26 cellular contexts compared by ENCODE assay signal in the genomic region with DNA sequence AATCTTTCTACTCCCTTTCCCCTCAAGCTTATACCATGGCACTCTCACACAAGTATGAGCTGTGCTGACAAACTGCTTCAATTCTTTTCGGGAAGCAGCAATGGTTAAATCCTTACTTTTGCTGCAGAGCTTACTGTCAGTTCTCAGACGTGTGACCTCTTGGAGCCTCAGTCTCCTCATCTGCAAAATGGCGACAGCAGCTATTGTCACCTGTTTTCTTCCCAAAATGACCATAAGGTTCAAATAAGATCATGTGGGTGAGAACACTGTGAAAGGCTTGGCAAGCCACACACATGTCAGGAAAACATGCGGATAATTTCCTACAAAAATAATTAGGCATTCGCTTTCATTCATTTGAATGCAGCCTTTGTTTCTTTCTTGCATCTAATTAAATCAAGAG.
"Had no signal": no experiment of that assay in that cellular context is flagged by ENCODE, and none has a peak within 500 bp of the region (broad histone marks: within the 10 kb centered on the region; RNA-seq: fewer than 3 reads in every experiment).

No MANE protein-coding gene starts in this region.

- H3K27ac ChIP-seq: coronary artery, epithelial cell of prostate, foreskin keratinocyte, lower lobe of right lung had no signal

- H3K4me1 Mint-ChIP-seq: endodermal cell had no signal

- H3K27me3 ChIP-seq: foreskin keratinocyte, heart right ventricle, left lung had no signal

- H3K27ac Mint-ChIP-seq: effector memory CD8-positive, alpha-beta T cell; endodermal cell; mesothelial cell of epicardium; naive B cell; naive thymus-derived CD8-positive, alpha-beta T cell had no signal

- H3K4me3 Mint-ChIP-seq: effector memory CD8-positive, alpha-beta T cell; endodermal cell; mesothelial cell of epicardium; naive B cell; naive thymus-derived CD8-positive, alpha-beta T cell had no signal

- FAIRE-seq: colon, endometrium, frontal cortex, islet of Langerhans, keratinocyte had no signal

- H3K27me3 Mint-ChIP-seq: effector memory CD8-positive, alpha-beta T cell; naive B cell; naive thymus-derived CD8-positive, alpha-beta T cell had no signal

- H3K36me3 Mint-ChIP-seq: mesothelial cell of epicardium, naive B cell had no signal

- H3K4me3 ChIP-seq: coronary artery, heart right ventricle, left lung, lower lobe of right lung, mucosa of descending colon had no signal

- ATAC-seq: effector memory CD8-positive, alpha-beta T cell; esophagus mucosa; foreskin keratinocyte; left ventricle myocardium superior; mucosa of descending colon; naive thymus-derived CD8-positive, alpha-beta T cell had no signal

- H3K9me3 ChIP-seq: left lung, lower lobe of right lung had no signal

- DNase-seq: effector CD8-positive, alpha-beta T cell; effector memory CD8-positive, alpha-beta T cell; endodermal cell; erythroblast; foreskin keratinocyte; glutamatergic neuron; head of caudate nucleus; heart right ventricle; hippocampal formation; left cardiac atrium; left lung; left ventricle myocardium superior; lower lobe of right lung; mesenchymal stem cell; mucosa of descending colon; naive B cell; naive thymus-derived CD8-positive, alpha-beta T cell had no signal

- H3K9me3 Mint-ChIP-seq: effector memory CD8-positive, alpha-beta T cell; naive B cell had no signal

- H3K36me3 ChIP-seq: heart right ventricle, left lung, lower lobe of right lung had no signal
